ENCODE assay signal across 28 cellular contexts in the genomic region with DNA sequence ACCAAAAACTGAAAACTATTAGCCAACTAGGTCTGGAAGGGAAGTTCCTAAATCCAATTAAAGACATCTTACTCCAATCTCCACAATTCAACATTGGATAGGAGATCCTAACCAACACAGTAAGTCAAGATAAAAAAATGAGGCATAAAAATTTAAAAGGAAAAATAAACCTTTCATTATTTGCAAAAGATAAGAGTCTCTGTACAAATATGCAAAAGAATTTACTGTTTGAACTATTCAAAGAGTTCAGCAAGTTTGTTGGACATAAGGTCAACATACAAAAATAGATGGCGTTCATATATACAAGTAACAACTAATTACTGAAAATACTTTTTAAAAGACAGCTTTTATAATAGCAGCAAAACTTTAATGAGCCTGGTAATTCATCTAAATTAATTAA. TPM values are rescaled to one million over a fixed set of nuclear protein-coding genes. Genes with fewer than 3 reads are reported as not detected.
"Had no signal": no experiment of that assay in that cellular context is flagged by ENCODE, and none has a peak within 500 bp of the region (broad histone marks: within the 10 kb centered on the region; RNA-seq: fewer than 3 reads in every experiment).

No MANE protein-coding gene starts in this region.

- H3K27ac ChIP-seq: coronary artery, esophagus squamous epithelium, heart right ventricle, prostate gland, right atrium auricular region, sigmoid colon, spleen, testis, tibial artery had no signal

- FAIRE-seq: endometrium, keratinocyte had no signal

- H3K4me3 Mint-ChIP-seq: memory B cell; naive B cell; nephron progenitor cell; stimulated activated memory B cell treated with anti-CD40 and anti-IgM and Interleukin-4, amounts not matched to agents 10 μg/mL and 1 μg/mL and 100 μg/mL, for 72 hours; type B pancreatic cell had no signal

- H3K9me3 Mint-ChIP-seq: memory B cell; naive B cell; stimulated activated memory B cell treated with anti-CD40 and anti-IgM and Interleukin-4, amounts not matched to agents 10 μg/mL and 1 μg/mL and 100 μg/mL, for 72 hours; type B pancreatic cell had no signal

- H3K36me3 Mint-ChIP-seq: memory B cell; naive B cell; stimulated activated memory B cell treated with anti-CD40 and anti-IgM and Interleukin-4, amounts not matched to agents 10 μg/mL and 1 μg/mL and 100 μg/mL, for 72 hours; type B pancreatic cell had no signal

- H3K27me3 ChIP-seq: esophagus squamous epithelium, heart right ventricle, right atrium auricular region, sigmoid colon, testis, tibial artery had no signal

- H3K36me3 ChIP-seq: esophagus squamous epithelium, heart right ventricle, prostate gland, right atrium auricular region, sigmoid colon, spleen, tibial artery had no signal

- H3K9me3 ChIP-seq: esophagus squamous epithelium, heart right ventricle, mucosa of descending colon, prostate gland, right atrium auricular region, sigmoid colon, spleen, testis, tibial artery had no signal

- H3K4me1 ChIP-seq: heart right ventricle, prostate gland, right atrium auricular region, testis had no signal

- H3K4me1 Mint-ChIP-seq: memory B cell; naive B cell; stimulated activated memory B cell treated with anti-CD40 and anti-IgM and Interleukin-4, amounts not matched to agents 10 μg/mL and 1 μg/mL and 100 μg/mL, for 72 hours had no signal

- H3K27ac Mint-ChIP-seq: memory B cell; naive B cell; stimulated activated memory B cell treated with anti-CD40 and anti-IgM and Interleukin-4, amounts not matched to agents 10 μg/mL and 1 μg/mL and 100 μg/mL, for 72 hours; type B pancreatic cell had no signal

- DNase-seq: dermis blood vessel endothelial cell; effector memory CD4-positive, alpha-beta T cell; erythroblast; esophagus squamous epithelium; foreskin melanocyte; glutamatergic neuron; heart right ventricle; hypothalamus; mucosa of descending colon; naive B cell; nephron progenitor cell; nucleus accumbens; sigmoid colon; spleen; stimulated activated CD4-positive, alpha-beta T cell treated with anti-CD3 and anti-CD28 coated beads, Interleukin-4, amount 100 ng/mL, for 4 hours; stimulated activated naive CD8-positive, alpha-beta T cell treated with anti-CD3 and anti-CD28 coated beads, Interleukin-15, Interleukin-2, amounts not matched to agents 100 U/mL and 50 U/mL, for 24 hours; substantia nigra; testis; tibial artery had no signal

- H3K27me3 Mint-ChIP-seq: memory B cell; stimulated activated memory B cell treated with anti-CD40 and anti-IgM and Interleukin-4, amounts not matched to agents 10 μg/mL and 1 μg/mL and 100 μg/mL, for 72 hours had no signal

- H3K4me3 ChIP-seq: coronary artery, esophagus squamous epithelium, heart right ventricle, lung, mucosa of descending colon, prostate gland, right atrium auricular region, sigmoid colon, spleen, testis, tibial artery had no signal

RNA-seq across cellular contexts. Expression of a gene that starts 3.1 kb away (rescaled TPM):
- total RNA-seq: dermis blood vessel endothelial cell had no signal
